ENCODE assay signal across 19 cellular contexts in the genomic region with DNA sequence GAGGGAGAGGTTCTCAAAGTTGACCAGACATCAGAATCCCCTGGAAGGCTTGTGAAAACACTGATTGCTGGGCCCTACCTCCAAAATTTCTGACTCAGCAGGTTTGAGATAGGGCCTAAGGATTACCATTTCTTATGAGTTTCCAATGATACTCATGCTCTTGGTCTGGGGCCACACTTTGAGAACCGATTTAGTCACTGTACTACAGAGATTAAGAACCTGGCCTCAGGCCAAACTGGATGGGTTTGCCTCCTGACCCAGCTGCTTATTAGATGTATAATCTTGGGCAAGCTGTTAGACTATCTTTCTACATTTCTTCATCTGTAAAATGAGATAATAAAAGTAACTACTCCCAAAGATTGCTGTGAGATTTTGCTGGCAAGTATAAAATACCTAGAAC.
DNase-seq lines count a peak whose midpoint lies in the region; ATAC-seq and TF ChIP-seq lines count a peak whose summit lies in the region.
"Had no signal": no experiment of that assay in that cellular context is flagged by ENCODE, and none has a peak within 500 bp of the region (broad histone marks: within the 10 kb centered on the region; RNA-seq: fewer than 3 reads in every experiment).

No MANE protein-coding gene starts in this region.

- intact Hi-C loops in MCF 10A (cut with micrococcal nuclease), result loop anchor here (10.0 kb wide), 1 partner anchor 1119 kb away; no protein-coding TSS in a partner anchor
- intact Hi-C loops in breast epithelium (cut with DNase I; ENCODE audit: low total_unique reads), result no loop called here

- ATAC-seq in GM19455 (IDR thresholded peaks at IDR 0.05; ENCODE audit: unreplicated experiment) (no peak), GM19395 (IDR thresholded peaks at IDR 0.05; ENCODE audit: unreplicated experiment) (no peak)
- ATAC-seq: GM12878, left ventricle myocardium superior had no signal

- H3K27ac ChIP-seq in breast epithelium (no peak overlapping the region), SJCRH30 (no peak overlapping the region), epithelial cell of prostate (no peak overlapping the region), RWPE1 (no peak overlapping the region)
- H3K27ac ChIP-seq: dorsolateral prefrontal cortex, HL-60, ovary, skin epidermis, tibial nerve had no signal

- no peak overlapping the region for H3K27ac Mint-ChIP-seq in MCF 10A (ENCODE audit: low read depth, unreplicated experiment)

- DNase-seq in MCF 10A (ENCODE audit: unreplicated experiment) (peak; percentile 33), breast epithelium (ENCODE audit: low spot score in 2 of 2) (no peak), SJCRH30 (peak; percentile 6 to 38), epithelial cell of prostate (ENCODE audit: low read depth, low spot score) (peak; percentile 33), dedifferentiated amniotic fluid mesenchymal stem cell (ENCODE audit: extremely low spot score) (no peak), RWPE1 (ENCODE audit: low spot score) (no peak)
- DNase-seq: activated CD4-positive, CD25-positive, alpha-beta regulatory T cell treated with anti-CD3 and anti-CD28 coated beads, Interleukin-2, amount 50 U/mL, for 72 hours; dorsolateral prefrontal cortex; Karpas-422; left ventricle myocardium superior; NCI-H187 treated with DMSO at 0.1 percent for 48 hours; NCI-H526; ovary had no signal

- no peak overlapping the region for H3K4me3 Mint-ChIP-seq in MCF 10A (ENCODE audit: unreplicated experiment)

- TF ChIP-seq POLR2A in breast epithelium (IDR thresholded peaks at IDR 0.05), result no peak

- H3K36me3 ChIP-seq in breast epithelium (no peaks in the 10 kb centered on the region), SJCRH30 (no peaks in the 10 kb centered on the region)
- H3K36me3 ChIP-seq: ovary, tibial nerve had no signal

- H3K4me1 Mint-ChIP-seq in MCF 10A (ENCODE audit: insufficient read depth, unreplicated experiment), result peaks cover 6% of the 10 kb centered on the region

- peaks cover 17% of the 10 kb centered on the region for H3K27me3 Mint-ChIP-seq in MCF 10A (ENCODE audit: insufficient read depth, unreplicated experiment)

- peaks cover 0 to 3% of the 10 kb centered on the region in 2 donors for H3K27me3 ChIP-seq in breast epithelium
- no peaks in the 10 kb centered on the region; the same call in 1 of the 2 replicates for H3K27me3 ChIP-seq in SJCRH30
- H3K27me3 ChIP-seq: ovary, tibial nerve had no signal

- H3K4me3 ChIP-seq in breast epithelium (no peak overlapping the region), SJCRH30 (no peak overlapping the region)
- H3K4me3 ChIP-seq: dorsolateral prefrontal cortex, GM12878, ovary, skin epidermis, tibial nerve had no signal

- POLR2A ChIA-PET in MCF 10A (lab: Yijun Ruan, JAX) (no interaction called here), RWPE1 (lab: Yijun Ruan, JAX; ENCODE audit: low non-redundant PET) (no interaction called here)

- TF ChIP-seq CTCF in MCF 10A (IDR thresholded peaks at IDR 0.05; ENCODE audit: unreplicated experiment) (no peak), breast epithelium (IDR thresholded peaks at IDR 0.05) (no peak), RWPE1 (conservative IDR thresholded peaks at IDR 0.05; ENCODE audit: low read depth) (no peak)

- no peaks in the 10 kb centered on the region for H3K9me3 ChIP-seq in breast epithelium
- H3K9me3 ChIP-seq in SJCRH30 (replicated peaks), result no peaks in the 10 kb centered on the region
- H3K9me3 ChIP-seq: ovary, tibial nerve had no signal

- H3K4me1 ChIP-seq in breast epithelium (no peaks in the 10 kb centered on the region), SJCRH30 (no peaks in the 10 kb centered on the region)

- no peaks in the 10 kb centered on the region for H3K36me3 Mint-ChIP-seq in MCF 10A (ENCODE audit: insufficient read depth, unreplicated experiment)

- no TSS peak for BruUV-seq in MCF 10A (replicated peaks; lab: Mats Ljungman, UMichigan)

- no peaks in the 10 kb centered on the region for H3K9me3 Mint-ChIP-seq in MCF 10A (ENCODE audit: unreplicated experiment)

- CTCF ChIA-PET in MCF 10A (lab: Yijun Ruan, JAX), result interaction anchor here (1.2 to 2.2 kb wide), 6 partner anchors 35 to 1053 kb away, joined by 3 to 12 read pairs (median 4); no protein-coding TSS in a partner anchor
- CTCF ChIA-PET in RWPE1 (lab: Yijun Ruan, JAX), result no interaction called here

Comparison
In these comparisons a context has a peak if more than half of its experiments do, and no peak if none do; other contexts are left out.
1. DNase-seq: peak in MCF 10A (single experiment), SJCRH30 (2 of 2) and epithelial cell of prostate (single experiment); none in breast epithelium (0 of 2), dedifferentiated amniotic fluid mesenchymal stem cell (single experiment) and RWPE1 (single experiment).